ENCODE assay signal across 24 cellular contexts in the genomic region with DNA sequence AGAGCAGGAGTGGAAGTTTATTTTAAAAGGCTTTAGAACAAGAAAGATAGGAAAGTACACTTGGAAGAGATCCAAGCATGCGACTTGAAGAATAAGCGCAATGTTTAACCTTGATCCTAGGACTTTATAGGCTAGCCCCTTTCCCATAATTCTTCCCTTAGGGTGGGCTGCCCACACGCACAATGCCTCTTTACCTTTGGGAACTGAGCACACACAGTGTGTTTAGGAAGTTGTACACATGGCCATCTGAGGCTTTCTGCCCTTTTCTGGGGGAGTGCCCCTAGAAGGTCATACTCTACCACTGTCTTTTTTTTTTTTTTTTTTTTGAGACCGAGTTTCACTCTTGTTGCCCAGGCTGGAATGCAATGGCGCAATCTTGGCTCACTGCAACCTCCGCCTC. TPM values are rescaled to one million over a fixed set of nuclear protein-coding genes. Genes with fewer than 3 reads are reported as not detected.
"Had no signal": no experiment of that assay in that cellular context is flagged by ENCODE, and none has a peak within 500 bp of the region (broad histone marks: within the 10 kb centered on the region; RNA-seq: fewer than 3 reads in every experiment).

No MANE protein-coding gene starts in this region.

- H3K36me3 Mint-ChIP-seq: neural progenitor cell had no signal

- H3K27ac ChIP-seq: coronary artery, left lung, neural progenitor cell, parathyroid adenoma, testis, tibial artery, upper lobe of left lung, uterus had no signal

- H3K9me3 ChIP-seq: left lung, testis, tibial artery, upper lobe of left lung, uterus had no signal

- H3K4me3 ChIP-seq: coronary artery, left lung, neural progenitor cell, smooth muscle cell, testis, tibial artery, upper lobe of left lung, uterus had no signal

- H3K4me1 ChIP-seq: neural progenitor cell, parathyroid adenoma, tibial artery, upper lobe of left lung, uterus had no signal

- H3K4me1 Mint-ChIP-seq: nephron, neural progenitor cell had no signal

- H3K27ac Mint-ChIP-seq: naive thymus-derived CD4-positive, alpha-beta T cell; nephron; neural progenitor cell; progenitor cell of endocrine pancreas; stimulated activated naive CD8-positive, alpha-beta T cell treated with anti-CD3 and anti-CD28 coated beads, Interleukin-15, amount 100 ng/mL, for 72 hours had no signal

- H3K4me2 ChIP-seq: neural progenitor cell, smooth muscle cell had no signal

- DNase-seq: effector CD4-positive, alpha-beta T cell; kidney; left cardiac atrium; left lung; mesendoderm; naive thymus-derived CD4-positive, alpha-beta T cell; stimulated activated CD4-positive, alpha-beta T cell treated with anti-CD3 and anti-CD28 coated beads, Interleukin-12 subunit alpha, Interleukin-12 subunit beta, amount 100 ng/mL, for 4 hours; stimulated activated CD4-positive, alpha-beta T cell treated with anti-CD3 and anti-CD28 coated beads, Interleukin-1b, Interleukin-23, amount 100 ng/mL, for 48 hours; stimulated activated CD4-positive, alpha-beta T cell treated with anti-CD3 and anti-CD28 coated beads, Interleukin-4, amount 100 ng/mL, for 1 hour; stimulated activated CD8-positive, alpha-beta memory T cell treated with anti-CD3 and anti-CD28 coated beads, Interleukin-4, amount 100 ng/mL, for 48 hours; stimulated activated naive CD4-positive, alpha-beta T cell; stimulated activated naive CD8-positive, alpha-beta T cell treated with anti-CD3 and anti-CD28 coated beads, Interleukin-15, amount 100 ng/mL, for 72 hours; tibial artery; upper lobe of left lung; uterus had no signal

- H3K79me2 ChIP-seq: parathyroid adenoma had no signal

- H3K9ac ChIP-seq: neural progenitor cell, parathyroid adenoma had no signal

- H3K9me3 Mint-ChIP-seq: nephron; neural progenitor cell; stimulated activated naive CD8-positive, alpha-beta T cell treated with anti-CD3 and anti-CD28 coated beads, Interleukin-15, amount 100 ng/mL, for 72 hours had no signal

- H3K4me3 Mint-ChIP-seq: naive thymus-derived CD4-positive, alpha-beta T cell; nephron; neural progenitor cell; stimulated activated naive CD8-positive, alpha-beta T cell treated with anti-CD3 and anti-CD28 coated beads, Interleukin-15, amount 100 ng/mL, for 72 hours had no signal

- ATAC-seq: left cardiac atrium; left lung; naive thymus-derived CD4-positive, alpha-beta T cell; stimulated activated naive CD8-positive, alpha-beta T cell treated with anti-CD3 and anti-CD28 coated beads, Interleukin-15, amount 100 ng/mL, for 72 hours had no signal

- H3K27me3 ChIP-seq: left lung, neural progenitor cell, testis, upper lobe of left lung, uterus had no signal

- H2AFZ ChIP-seq: neural progenitor cell, parathyroid adenoma had no signal

- H3K27me3 Mint-ChIP-seq: progenitor cell of endocrine pancreas had no signal

- FAIRE-seq: frontal cortex, kidney had no signal

- H3K36me3 ChIP-seq: left lung, neural progenitor cell, tibial artery, upper lobe of left lung, uterus had no signal

RNA-seq across cellular contexts. Expression of a gene that starts 11.4 kb away (rescaled TPM):
- total RNA-seq: fibroblast of villous mesenchyme had no signal
